1 cellular context compared by ENCODE assay signal in genomic region chr15:70856177-70856883, GRCh38.
A peak's percentile ranks its signal among the peaks of the same experiment; 100 is the strongest.
TF ChIP-seq lines count a peak whose summit lies in the region.

No MANE protein-coding gene starts in this region.

TF ChIP-seq in HEK293, 187 proteins besides CTCF, POLR2A, EP300 and RAD21 (continued from another document):
- TF ChIP-seq ZNF692 (tag by site-specific recombination; IDR thresholded peaks at IDR 0.05) (no peak), ZNF114 (tag by site-specific recombination; IDR thresholded peaks at IDR 0.05) (no peak), ZNF624 (tag by site-specific recombination; IDR thresholded peaks at IDR 0.05) (no peak), ZNF600 (tag by site-specific recombination; IDR thresholded peaks at IDR 0.05) (no peak), ZNF580 (tag by site-specific recombination; IDR thresholded peaks at IDR 0.05) (peak; percentile 42; the same call in 1 of the 2 replicates), ZBTB20 (tag by site-specific recombination; IDR thresholded peaks at IDR 0.05) (peak; percentile 83), ZNF544 (tag by site-specific recombination; IDR thresholded peaks at IDR 0.05) (no peak), HOXD13 (CRISPR knock-in tag; IDR thresholded peaks at IDR 0.05; ENCODE audit: borderline replicate concordance) (no peak), ZNF274 (IDR thresholded peaks at IDR 0.05; ENCODE audit: low read length) (no peak), ZNF274 (tag by site-specific recombination; IDR thresholded peaks at IDR 0.05; ENCODE audit: borderline replicate concordance) (no peak), SCRT2 (tag by site-specific recombination; IDR thresholded peaks at IDR 0.05) (peak; percentile 29; the same call in 1 of the 2 replicates), ZNF335 (tag by site-specific recombination; conservative IDR thresholded peaks at IDR 0.05) (peak; percentile 91), ZNF76 (tag by site-specific recombination; IDR thresholded peaks at IDR 0.05; ENCODE audit: borderline replicate concordance, low read depth) (peak; percentile 27; the same call in 1 of the 2 replicates), KLF9 (tag by site-specific recombination; IDR thresholded peaks at IDR 0.05; ENCODE audit: low read depth) (no peak), ZSCAN18 (tag by site-specific recombination; IDR thresholded peaks at IDR 0.05) (no peak)
TF ChIP-seq in HEK293: peak in this region for 7.
